1 cellular context compared by ENCODE assay signal in genomic region chr11:68317147-68317785, GRCh38.
A peak's percentile ranks its signal among the peaks of the same experiment; 100 is the strongest.
TF ChIP-seq lines count a peak whose summit lies in the region.

No MANE protein-coding gene starts in this region.

TF ChIP-seq in HepG2, 621 proteins besides CTCF, POLR2A, EP300 and RAD21 (continued from another document):
- TF ChIP-seq ZFP90 (CRISPR knock-in tag; IDR thresholded peaks at IDR 0.05; ENCODE audit: borderline replicate concordance) = 0 out of 2 replicates have a peak, but pooled peaks have one; percentile 83
- TF ChIP-seq ZNF510 (CRISPR knock-in tag; IDR thresholded peaks at IDR 0.05; ENCODE audit: low read depth) = no peak
- TF ChIP-seq FOXK1 (CRISPR knock-in tag; IDR thresholded peaks at IDR 0.05; ENCODE audit: borderline replicate concordance, low read depth) = no peak
- TF ChIP-seq ZNF577 (CRISPR knock-in tag; IDR thresholded peaks at IDR 0.05; ENCODE audit: borderline replicate concordance, low read depth) = no peak
- TF ChIP-seq RELA (CRISPR knock-in tag; IDR thresholded peaks at IDR 0.05) = no peak
- no peak for TF ChIP-seq BRD4 (CRISPR knock-in tag; IDR thresholded peaks at IDR 0.05)
- TF ChIP-seq ZNF20 (CRISPR knock-in tag; IDR thresholded peaks at IDR 0.05) = no peak
- 0 out of 2 replicates have a peak, but pooled peaks have one; percentile 62 for TF ChIP-seq KLF15 (CRISPR knock-in tag; IDR thresholded peaks at IDR 0.05; ENCODE audit: borderline replicate concordance)
- TF ChIP-seq FOXK2 (IDR thresholded peaks at IDR 0.05) = no peak
- TF ChIP-seq GATA4 (IDR thresholded peaks at IDR 0.05; ENCODE audit: borderline replicate concordance, low read depth) = no peak
- peak; percentile 59; the same call in 1 of the 2 replicates for TF ChIP-seq ZNF687 (CRISPR knock-in tag; IDR thresholded peaks at IDR 0.05)
- 0 out of 2 replicates have a peak, but pooled peaks have one; percentile 6 for TF ChIP-seq SALL2 (CRISPR knock-in tag; IDR thresholded peaks at IDR 0.05)
- no peak for TF ChIP-seq ZNF549 (CRISPR knock-in tag; IDR thresholded peaks at IDR 0.05)
- no peak for TF ChIP-seq KLF9 (CRISPR knock-in tag; IDR thresholded peaks at IDR 0.05; ENCODE audit: low read depth)
- TF ChIP-seq SIN3A (IDR thresholded peaks at IDR 0.05; ENCODE audit: borderline replicate concordance, low read depth, low read length) = no peak
- TF ChIP-seq ZSCAN25 (CRISPR knock-in tag; IDR thresholded peaks at IDR 0.05) = no peak
- no peak for TF ChIP-seq ZEB1 (IDR thresholded peaks at IDR 0.05; ENCODE audit: insufficient replicate concordance, low read depth)
- TF ChIP-seq HIVEP1 (CRISPR knock-in tag; IDR thresholded peaks at IDR 0.05) = no peak
- no peak for TF ChIP-seq ZNF407 (CRISPR knock-in tag; IDR thresholded peaks at IDR 0.05; ENCODE audit: not compliant biosample characterization)
- TF ChIP-seq HOXA3 (CRISPR knock-in tag; IDR thresholded peaks at IDR 0.05) = no peak
- no peak for TF ChIP-seq PCBP2 (optimal IDR thresholded peaks at IDR 0.05; ENCODE audit: low read depth, low read length, poor library complexity, severe bottlenecking)
- TF ChIP-seq CENPX (CRISPR knock-in tag; IDR thresholded peaks at IDR 0.05) = no peak
- TF ChIP-seq ARHGAP35 (CRISPR knock-in tag; IDR thresholded peaks at IDR 0.05; ENCODE audit: borderline replicate concordance) = peak; percentile 4; the same call in 1 of the 2 replicates
- TF ChIP-seq DZIP1 (CRISPR knock-in tag; IDR thresholded peaks at IDR 0.05) = no peak
- TF ChIP-seq YEATS4 (CRISPR knock-in tag; IDR thresholded peaks at IDR 0.05; ENCODE audit: borderline replicate concordance) = no peak
- TF ChIP-seq ZNF280B (CRISPR knock-in tag; IDR thresholded peaks at IDR 0.05; ENCODE audit: borderline replicate concordance) = no peak
- TF ChIP-seq JDP2 (CRISPR knock-in tag; IDR thresholded peaks at IDR 0.05; ENCODE audit: borderline replicate concordance) = no peak
- TF ChIP-seq ERF (CRISPR knock-in tag; IDR thresholded peaks at IDR 0.05) = no peak
TF ChIP-seq in HepG2: peak in this region for 15.
